Comparison of ENCODE assay signal across 1 cellular context in the genomic region with DNA sequence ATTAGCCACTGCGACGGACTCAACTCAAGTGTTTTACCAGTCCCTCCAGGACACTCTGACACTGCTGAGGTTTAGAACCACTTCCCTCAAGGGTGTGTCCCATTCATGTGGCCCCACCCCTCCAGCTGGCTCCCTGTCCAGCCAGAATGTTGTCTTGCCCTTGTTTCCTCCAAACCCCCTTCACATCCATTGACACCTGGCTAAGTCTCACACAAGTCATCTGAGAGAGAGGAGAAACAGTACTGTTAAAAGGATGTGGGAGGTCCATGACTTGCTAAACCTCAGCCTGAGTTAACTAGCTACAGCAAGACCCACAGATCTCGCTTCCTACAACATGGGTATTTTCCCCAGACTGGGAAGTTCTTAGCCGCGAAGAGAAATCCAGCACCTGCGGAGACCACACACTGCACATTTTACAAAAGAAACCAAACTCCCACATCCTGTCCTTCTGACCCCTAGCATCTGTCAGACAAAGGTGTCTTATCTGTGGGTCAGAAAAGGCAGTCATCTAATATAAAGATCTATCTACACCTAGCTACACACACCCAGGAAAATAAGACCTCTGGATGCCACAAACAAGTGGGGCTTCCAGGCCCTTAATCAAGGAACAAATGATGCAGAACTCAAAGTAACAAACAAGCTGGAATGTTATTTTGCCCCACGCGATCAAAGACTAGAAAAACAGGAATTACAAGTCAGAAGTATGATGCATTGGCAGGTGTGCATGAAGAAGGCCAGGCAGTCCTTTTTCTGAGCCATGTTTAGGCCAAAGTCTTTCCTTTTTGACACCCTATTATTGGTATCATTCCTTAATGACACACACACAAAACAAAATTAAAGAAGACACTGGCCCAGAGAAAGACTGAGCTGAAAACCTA.
TF ChIP-seq lines count a peak whose summit lies in the region.

No MANE protein-coding gene starts in this region.

TF ChIP-seq in SK-N-SH, 30 proteins besides CTCF, POLR2A, EP300 and RAD21 (continued from another document):
- TF ChIP-seq SMC3 (IDR thresholded peaks at IDR 0.05; ENCODE audit: low read depth, low read length) (no peak), JUND (IDR thresholded peaks at IDR 0.05) (no peak), FOSL2 (IDR thresholded peaks at IDR 0.05; ENCODE audit: borderline replicate concordance, low read depth) (no peak), NFIC (IDR thresholded peaks at IDR 0.05; ENCODE audit: borderline replicate concordance) (no peak), TAF1 (IDR thresholded peaks at IDR 0.05; ENCODE audit: borderline replicate concordance, low read depth, low read length) (no peak)
- TF ChIP-seq, protein P1, sequence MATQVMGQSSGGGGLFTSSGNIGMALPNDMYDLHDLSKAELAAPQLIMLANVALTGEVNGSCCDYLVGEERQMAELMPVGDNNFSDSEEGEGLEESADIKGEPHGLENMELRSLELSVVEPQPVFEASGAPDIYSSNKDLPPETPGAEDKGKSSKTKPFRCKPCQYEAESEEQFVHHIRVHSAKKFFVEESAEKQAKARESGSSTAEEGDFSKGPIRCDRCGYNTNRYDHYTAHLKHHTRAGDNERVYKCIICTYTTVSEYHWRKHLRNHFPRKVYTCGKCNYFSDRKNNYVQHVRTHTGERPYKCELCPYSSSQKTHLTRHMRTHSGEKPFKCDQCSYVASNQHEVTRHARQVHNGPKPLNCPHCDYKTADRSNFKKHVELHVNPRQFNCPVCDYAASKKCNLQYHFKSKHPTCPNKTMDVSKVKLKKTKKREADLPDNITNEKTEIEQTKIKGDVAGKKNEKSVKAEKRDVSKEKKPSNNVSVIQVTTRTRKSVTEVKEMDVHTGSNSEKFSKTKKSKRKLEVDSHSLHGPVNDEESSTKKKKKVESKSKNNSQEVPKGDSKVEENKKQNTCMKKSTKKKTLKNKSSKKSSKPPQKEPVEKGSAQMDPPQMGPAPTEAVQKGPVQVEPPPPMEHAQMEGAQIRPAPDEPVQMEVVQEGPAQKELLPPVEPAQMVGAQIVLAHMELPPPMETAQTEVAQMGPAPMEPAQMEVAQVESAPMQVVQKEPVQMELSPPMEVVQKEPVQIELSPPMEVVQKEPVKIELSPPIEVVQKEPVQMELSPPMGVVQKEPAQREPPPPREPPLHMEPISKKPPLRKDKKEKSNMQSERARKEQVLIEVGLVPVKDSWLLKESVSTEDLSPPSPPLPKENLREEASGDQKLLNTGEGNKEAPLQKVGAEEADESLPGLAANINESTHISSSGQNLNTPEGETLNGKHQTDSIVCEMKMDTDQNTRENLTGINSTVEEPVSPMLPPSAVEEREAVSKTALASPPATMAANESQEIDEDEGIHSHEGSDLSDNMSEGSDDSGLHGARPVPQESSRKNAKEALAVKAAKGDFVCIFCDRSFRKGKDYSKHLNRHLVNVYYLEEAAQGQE (IDR thresholded peaks at IDR 0.05; ENCODE audit: low read depth, low read length): no peak
- TF ChIP-seq, protein P2, sequence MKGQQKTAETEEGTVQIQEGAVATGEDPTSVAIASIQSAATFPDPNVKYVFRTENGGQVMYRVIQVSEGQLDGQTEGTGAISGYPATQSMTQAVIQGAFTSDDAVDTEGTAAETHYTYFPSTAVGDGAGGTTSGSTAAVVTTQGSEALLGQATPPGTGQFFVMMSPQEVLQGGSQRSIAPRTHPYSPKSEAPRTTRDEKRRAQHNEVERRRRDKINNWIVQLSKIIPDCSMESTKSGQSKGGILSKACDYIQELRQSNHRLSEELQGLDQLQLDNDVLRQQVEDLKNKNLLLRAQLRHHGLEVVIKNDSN (IDR thresholded peaks at IDR 0.05; ENCODE audit: borderline replicate concordance, low read depth): no peak
